8 cellular contexts compared by ENCODE assay signal in the genomic region with DNA sequence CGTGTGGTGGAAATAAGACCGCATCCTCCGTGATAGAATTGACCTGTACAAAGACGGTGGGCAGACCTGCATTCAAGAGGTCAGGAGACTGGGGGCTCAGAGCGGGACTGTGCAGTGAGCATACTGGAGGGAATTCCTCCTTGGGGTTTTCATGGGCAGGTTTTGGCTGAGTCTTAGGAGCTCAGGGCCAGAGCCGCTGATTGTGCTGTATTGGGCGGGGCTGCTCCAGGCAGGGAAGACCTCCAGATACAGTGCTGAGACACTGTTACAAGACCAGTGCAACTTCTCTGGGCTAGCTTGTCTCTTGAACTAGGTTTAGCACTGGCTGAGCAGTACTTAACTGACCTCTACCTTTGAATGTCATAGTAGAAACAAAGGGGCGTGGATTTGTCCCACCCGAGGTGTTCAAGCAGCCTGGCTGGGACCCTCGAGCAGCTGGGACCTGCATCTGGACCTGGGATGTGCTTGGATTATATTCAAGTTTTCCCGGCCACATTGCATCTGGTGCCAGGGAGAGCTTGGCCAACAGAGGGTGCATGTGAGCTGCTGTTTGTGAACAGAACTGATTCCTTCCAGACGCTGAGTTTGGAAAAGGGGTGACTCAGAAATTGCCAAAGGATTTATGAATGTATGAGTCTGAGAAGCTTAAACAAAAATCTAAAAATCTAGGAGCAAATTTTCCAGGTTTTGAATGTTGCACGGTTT. TPM values are rescaled to one million over a fixed set of nuclear protein-coding genes. Genes with fewer than 3 reads are reported as not detected.
DNase-seq lines count a peak whose midpoint lies in the region; ATAC-seq, FAIRE-seq and TF ChIP-seq lines count a peak whose summit lies in the region.

No MANE protein-coding gene starts in this region.

- ATAC-seq in GM19395 (IDR thresholded peaks at IDR 0.05; ENCODE audit: unreplicated experiment) (no peak), GM21723 (IDR thresholded peaks at IDR 0.05; ENCODE audit: unreplicated experiment) (no peak)

- H3K4me3 ChIP-seq in GM06990 (replicated peaks; ENCODE audit: low read depth, low read length): no peak overlapping the region
- H3K4me3 ChIP-seq in NB4 (ENCODE audit: low read depth, low read length): no peak overlapping the region
- H3K4me3 ChIP-seq in bronchial epithelial cell (ENCODE audit: low read depth, low read length): no peak overlapping the region
- H3K4me3 ChIP-seq in thyroid gland (replicated peaks in 1 of 3): no peak overlapping the region

- no peaks in the 10 kb centered on the region for H3K9me3 ChIP-seq in thyroid gland

- DNase-seq in GM06990 (ENCODE audit: extremely low read depth, insufficient read length) (no peak), NB4 (ENCODE audit: low read depth) (peak; percentile 20), bronchial epithelial cell (ENCODE audit: low read depth) (peak; percentile 72), kidney tubule cell (ENCODE audit: low spot score) (peak; percentile 68), thyroid gland (peak; percentile 36 to 43), activated gamma-delta T cell (lab: John Stamatoyannopoulos, UW) (no peak)

- H3K27ac ChIP-seq in thyroid gland: no peak overlapping the region

- H3K27me3 ChIP-seq in GM06990 (replicated peaks; ENCODE audit: control insufficient read depth, insufficient read depth, low read length): no peaks in the 10 kb centered on the region
- H3K27me3 ChIP-seq in bronchial epithelial cell (ENCODE audit: control insufficient read depth, insufficient read depth, low read length): no peaks in the 10 kb centered on the region
- no peaks in the 10 kb centered on the region for H3K27me3 ChIP-seq in thyroid gland

- no peak for TF ChIP-seq POLR2A in NB4 (IDR thresholded peaks at IDR 0.05; ENCODE audit: extremely low read depth, insufficient read length)
- TF ChIP-seq POLR2A in thyroid gland (IDR thresholded peaks at IDR 0.05): no peak

- H3K36me3 ChIP-seq in GM06990 (ENCODE audit: control insufficient read depth, insufficient read depth, low read length) (peaks cover 45% of the 10 kb centered on the region), bronchial epithelial cell (ENCODE audit: control insufficient read depth, insufficient read depth, low read length) (peaks cover 46% of the 10 kb centered on the region), thyroid gland (peaks cover 73 to 76% of the 10 kb centered on the region in 2 donors)

- no peak for FAIRE-seq in bronchial epithelial cell (lab: Jason Lieb, UNC)

- peak; percentile 38 for TF ChIP-seq CTCF in GM06990 (IDR thresholded peaks at IDR 0.05; ENCODE audit: insufficient read depth, low read length, poor library complexity, severe bottlenecking)
- peak; percentile 57 for TF ChIP-seq CTCF in NB4 (IDR thresholded peaks at IDR 0.05; ENCODE audit: low read depth, low read length)
- TF ChIP-seq CTCF in bronchial epithelial cell (IDR thresholded peaks at IDR 0.05; ENCODE audit: insufficient read depth, low read length, severe bottlenecking): peak; percentile 72
- TF ChIP-seq CTCF in thyroid gland (IDR thresholded peaks at IDR 0.05): peak in 5 of 6 experiments; percentile 10 to 59 (median 28)

- 71 to 75% methylated on average over 13 of the region's 13 CpGs for WGBS in thyroid gland, 2 donors

- intact Hi-C loops in thyroid gland (cut with DNase I): no loop called here

- peaks cover 6% of the 10 kb centered on the region in 2 donors for H3K4me1 ChIP-seq in thyroid gland

RNA-seq across cellular contexts. Expression of gene SLC22A1, which starts 33.4 kb away (rescaled TPM):
- total RNA-seq in bronchial epithelial cell (under 0.01 and 1.3 TPM in 2 replicates), thyroid gland (1 to 10 TPM; 2.0 to 4.8 (median 3.7) TPM)

Comparison
In these comparisons a context has a peak if more than half of its experiments do, and no peak if none do; other contexts are left out.
1. DNase-seq: peak in NB4 (single experiment), bronchial epithelial cell (single experiment), kidney tubule cell (single experiment) and thyroid gland (2 of 2); none in GM06990 (single experiment) and activated gamma-delta T cell (single experiment).
2. Peak in every context shown above with its lines, with median percentiles within 50 percentile points of each other: CTCF ChIP-seq.